25 cellular contexts compared by ENCODE assay signal in the genomic region with DNA sequence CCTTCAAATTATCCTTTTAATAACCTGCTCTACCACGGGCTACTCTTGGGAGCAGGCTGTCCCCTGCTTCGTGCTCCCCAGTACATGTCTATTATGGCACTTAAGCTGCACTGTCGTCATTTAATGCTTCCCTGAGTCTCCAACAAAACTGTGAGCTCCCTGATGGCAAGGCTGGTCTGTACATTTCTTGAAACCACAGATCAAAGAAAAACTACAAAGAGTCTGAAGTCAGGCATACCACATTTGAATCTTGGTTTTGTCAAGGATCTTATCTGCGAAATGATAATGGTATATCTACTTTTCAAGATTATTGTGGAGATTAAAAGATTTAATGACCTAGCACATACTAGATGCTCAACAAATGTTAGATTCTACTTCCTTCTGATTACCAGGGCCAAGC.
"Had no signal": no experiment of that assay in that cellular context is flagged by ENCODE, and none has a peak within 500 bp of the region (broad histone marks: within the 10 kb centered on the region; RNA-seq: fewer than 3 reads in every experiment).

No MANE protein-coding gene starts in this region.

- H3K4me3 ChIP-seq: dorsolateral prefrontal cortex, esophagus muscularis mucosa, gastrocnemius medialis, mucosa of descending colon, tibial artery had no signal

- H3K36me3 ChIP-seq: esophagus muscularis mucosa, gastrocnemius medialis, tibial artery had no signal

- H3K27me3 ChIP-seq: dorsolateral prefrontal cortex, esophagus muscularis mucosa, gastrocnemius medialis, tibial artery had no signal

- H3K9ac ChIP-seq: parathyroid adenoma had no signal

- H3K4me3 Mint-ChIP-seq: central memory CD8-positive, alpha-beta T cell; effector memory CD8-positive, alpha-beta T cell; nephron progenitor cell; stimulated activated effector memory CD8-positive, alpha-beta T cell treated with anti-CD3 and anti-CD28 coated beads, Interleukin-12 subunit alpha, Interleukin-12 subunit beta, amount 100 ng/mL, for 72 hours; stimulated activated naive CD8-positive, alpha-beta T cell treated with anti-CD3 and anti-CD28 coated beads, Interleukin-15, amount 100 ng/mL, for 72 hours had no signal

- H3K4me1 Mint-ChIP-seq: central memory CD8-positive, alpha-beta T cell had no signal

- H3K27ac Mint-ChIP-seq: activated naive CD4-positive, alpha-beta T cell treated with anti-CD3 and anti-CD28 coated beads, Interleukin-2, amount 50 U/mL, for 72 hours; effector memory CD8-positive, alpha-beta T cell; nephron progenitor cell; stimulated activated effector memory CD8-positive, alpha-beta T cell treated with anti-CD3 and anti-CD28 coated beads, Interleukin-12 subunit alpha, Interleukin-12 subunit beta, amount 100 ng/mL, for 72 hours had no signal

- H3K9me3 Mint-ChIP-seq: activated naive CD4-positive, alpha-beta T cell treated with anti-CD3 and anti-CD28 coated beads, Interleukin-2, amount 50 U/mL, for 72 hours; central memory CD8-positive, alpha-beta T cell; effector memory CD8-positive, alpha-beta T cell; nephron progenitor cell; stimulated activated effector memory CD8-positive, alpha-beta T cell treated with anti-CD3 and anti-CD28 coated beads, Interleukin-12 subunit alpha, Interleukin-12 subunit beta, amount 100 ng/mL, for 72 hours; stimulated activated naive CD8-positive, alpha-beta T cell treated with anti-CD3 and anti-CD28 coated beads, Interleukin-15, amount 100 ng/mL, for 72 hours had no signal

- H3K4me1 ChIP-seq: esophagus muscularis mucosa, gastrocnemius medialis, parathyroid adenoma, tibial artery had no signal

- H3K9me3 ChIP-seq: esophagus muscularis mucosa, gastrocnemius medialis, mucosa of descending colon, tibial artery had no signal

- H3K27ac ChIP-seq: dorsolateral prefrontal cortex, esophagus muscularis mucosa, gastrocnemius medialis, parathyroid adenoma, tibial artery, VCaP had no signal

- DNase-seq: activated CD4-positive, CD25-positive, alpha-beta regulatory T cell treated with anti-CD3 and anti-CD28 coated beads, Interleukin-2, amount 50 U/mL, for 72 hours; activated T-cell treated with anti-CD3 and anti-CD28 coated beads, Interleukin-2, amount 50 U/mL, for 1 hour; aorta; dorsolateral prefrontal cortex; effector memory CD8-positive, alpha-beta T cell; gastrocnemius medialis; hypothalamus; left cardiac atrium; mesendoderm; mucosa of descending colon; nephron progenitor cell; nucleus accumbens; right cardiac atrium; stimulated activated CD4-positive, alpha-beta T cell treated with anti-CD3 and anti-CD28 coated beads, Interleukin-12 subunit alpha, Interleukin-12 subunit beta, amount 100 ng/mL, for 4 hours; stimulated activated naive CD8-positive, alpha-beta T cell treated with anti-CD3 and anti-CD28 coated beads, Interleukin-15, amount 100 ng/mL, for 72 hours; tibial artery had no signal

- ATAC-seq: activated naive CD4-positive, alpha-beta T cell treated with anti-CD3 and anti-CD28 coated beads, Interleukin-2, amount 50 U/mL, for 72 hours; effector memory CD8-positive, alpha-beta T cell; gastrocnemius medialis; left cardiac atrium; right cardiac atrium; stimulated activated effector memory CD8-positive, alpha-beta T cell treated with anti-CD3 and anti-CD28 coated beads, Interleukin-12 subunit alpha, Interleukin-12 subunit beta, amount 100 ng/mL, for 72 hours; stimulated activated naive CD8-positive, alpha-beta T cell treated with anti-CD3 and anti-CD28 coated beads, Interleukin-15, amount 100 ng/mL, for 72 hours had no signal

- FAIRE-seq: colon, endothelial cell of umbilical vein, urothelium cell line had no signal
